Comparison of ENCODE assay signal across 8 cellular contexts in genomic region chr6:73675466-73676098, GRCh38. TPM values are rescaled to one million over a fixed set of nuclear protein-coding genes. Genes with fewer than 3 reads are reported as not detected.
DNase-seq lines count a peak whose midpoint lies in the region; ATAC-seq and TF ChIP-seq lines count a peak whose summit lies in the region.

No MANE protein-coding gene starts in this region.

- H3K4me3 ChIP-seq in Peyer's patch: no peak overlapping the region
- no peak overlapping the region for H3K4me3 ChIP-seq in fibroblast of pulmonary artery (replicated peaks; ENCODE audit: low read depth, low read length)
- no peak overlapping the region for H3K4me3 ChIP-seq in transverse colon

- peak; percentile 92 for ATAC-seq in HG03565 (IDR thresholded peaks at IDR 0.05; ENCODE audit: unreplicated experiment)

- TF ChIP-seq POLR2A in Peyer's patch (IDR thresholded peaks at IDR 0.05) (no peak), transverse colon (IDR thresholded peaks at IDR 0.05) (no peak)

- no peaks in the 10 kb centered on the region for H3K36me3 ChIP-seq in Peyer's patch
- no peaks in the 10 kb centered on the region for H3K36me3 ChIP-seq in transverse colon

- H3K27ac ChIP-seq in Peyer's patch (no peak overlapping the region), transverse colon (no peak overlapping the region)

- in situ Hi-C loops in transverse colon (cut with MboI; ENCODE audit: low pct_ligation_motif_present in 1 of 4, low pct_unique_long_range_greater_than_20kb in 1 of 4, low sequenced_read_pairs in 3 of 4): loop anchor here in 3 of 4 donors (5.0 to 10.0 kb wide), 2 partner anchors 57 to 59 kb away; no protein-coding TSS in a partner anchor

- no peak for TF ChIP-seq EP300 in transverse colon (IDR thresholded peaks at IDR 0.05; ENCODE audit: low read depth)

- 19 to 45% methylated on average over 2 to 4 of the region's 4 CpGs for WGBS in transverse colon (ENCODE audit: low coverage in 1 of 2), 2 donors

- H3K27me3 ChIP-seq in Peyer's patch (no peaks in the 10 kb centered on the region), transverse colon (no peaks in the 10 kb centered on the region)

- intact Hi-C loops in transverse colon (cut with DNase I; ENCODE audit: low total_unique reads): loop anchor here (5.0 kb wide), 1 partner anchor 57 kb away; no protein-coding TSS in a partner anchor

- TF ChIP-seq CTCF in GM20000 (IDR thresholded peaks at IDR 0.05; ENCODE audit: extremely low read depth, missing control alignments): peak; percentile 64
- peak; percentile 64 to 87 (median 86) for TF ChIP-seq CTCF in Peyer's patch (IDR thresholded peaks at IDR 0.05)
- peak; percentile 94 for TF ChIP-seq CTCF in fibroblast of pulmonary artery (IDR thresholded peaks at IDR 0.05; ENCODE audit: low read length, missing control alignments)
- peak; percentile 80 to 91 (median 85) for TF ChIP-seq CTCF in transverse colon (IDR thresholded peaks at IDR 0.05)

- DNase-seq in DMS53 treated with DMSO at 0.1 percent for 48 hours (lab: John Stamatoyannopoulos, UW; ENCODE audit: unreplicated experiment) (peak; percentile 93), GM20000 (ENCODE audit: low spot score) (peak; percentile 74), Peyer's patch (peak; percentile 64 to 88 (median 67)), fibroblast of pulmonary artery (ENCODE audit: low read depth) (peak; percentile 85), nucleus accumbens (lab: John Stamatoyannopoulos, UW) (peak in 45 of 56 donors; percentile 12 to 85 (median 39)), transverse colon (peak; percentile 77)
- DNase-seq in activated T-cell treated with anti-CD3 and anti-CD28 coated beads, Interleukin-2, amount 50 U/mL, for 48 hours: peak; percentile 80 to 85

- H3K4me1 ChIP-seq in Peyer's patch: no peaks in the 10 kb centered on the region
- H3K4me1 ChIP-seq in transverse colon: no peaks in the 10 kb centered on the region

- H3K9me3 ChIP-seq in Peyer's patch (no peaks in the 10 kb centered on the region), transverse colon (no peaks in the 10 kb centered on the region)

RNA-seq across cellular contexts. Expression of gene CD109, which starts 20.4 kb away (rescaled TPM):
- total RNA-seq in Peyer's patch (1 to 10 TPM; 1.4 to 3.2 (median 2.2) TPM), transverse colon (1 to 10 TPM; 1.9 to 7.4 (median 4.8) TPM)

RNA-seq across cellular contexts. Expression of gene SLC17A5, which starts 21.8 kb away (rescaled TPM):
- total RNA-seq in Peyer's patch: 10 to 100 TPM in 3 of 4 donors, 1 to 10 TPM in 1; 6.6 to 49.7 (median 26.3) TPM
- 10 to 100 TPM; 13.7 to 57.3 (median 32.8) TPM for total RNA-seq in transverse colon

Comparison
In these comparisons a context has a peak if more than half of its experiments do, and no peak if none do; other contexts are left out.
1. DNase-seq: peak in every context shown above with its lines; median percentile 93 in DMS53 treated with DMSO at 0.1 percent for 48 hours; 85 in fibroblast of pulmonary artery; 82 in activated T-cell treated with anti-CD3 and anti-CD28 coated beads, Interleukin-2, amount 50 U/mL, for 48 hours; 77 in transverse colon; 74 in GM20000; 67 in Peyer's patch; 39 in nucleus accumbens.